15 cellular contexts compared by ENCODE assay signal in the genomic region with DNA sequence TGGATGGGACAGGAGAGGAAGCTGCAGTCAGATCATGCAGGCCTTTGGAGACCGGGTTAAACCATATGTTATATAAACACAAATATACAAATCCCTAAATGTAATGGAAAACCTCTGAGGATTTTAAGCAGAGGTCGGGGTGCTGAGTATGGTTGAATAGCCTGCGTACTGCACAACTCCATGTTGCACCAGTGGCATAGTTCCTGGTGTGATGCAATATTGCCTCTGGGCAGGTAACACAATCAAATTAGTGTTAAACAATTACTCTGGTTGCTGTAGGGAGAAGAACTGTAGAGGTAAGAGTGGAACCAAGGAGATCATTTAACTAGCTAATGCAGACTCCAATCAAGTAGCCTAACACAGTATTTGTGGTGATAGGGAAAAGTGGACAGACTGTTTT.
"Had no signal": no experiment of that assay in that cellular context is flagged by ENCODE, and none has a peak within 500 bp of the region (broad histone marks: within the 10 kb centered on the region; RNA-seq: fewer than 3 reads in every experiment).

No MANE protein-coding gene starts in this region.

- H3K9me3 ChIP-seq: adrenal gland, gastroesophageal sphincter, pancreas had no signal

- H3K4me1 ChIP-seq: adrenal gland, gastroesophageal sphincter, pancreas had no signal

- DNase-seq: activated CD4-positive, alpha-beta T cell treated with anti-CD3 and anti-CD28 coated beads, Interleukin-2, amount 50 U/mL, for 1 hour; activated naive CD4-positive, alpha-beta T cell treated with anti-CD3 and anti-CD28 coated beads, Interleukin-2, amount 50 U/mL, for 16 hours; activated T-cell treated with anti-CD3 and anti-CD28 coated beads, Interleukin-2, amount 50 U/mL, for 1 hour; central memory CD4-positive, alpha-beta T cell; effector CD8-positive, alpha-beta T cell; islet precursor cell; left ventricle myocardium superior; pancreas; retina; stimulated activated CD4-positive, alpha-beta T cell treated with anti-CD3 and anti-CD28 coated beads, Interleukin-4, amount 100 ng/mL, for 1 hour; stimulated activated CD8-positive, alpha-beta memory T cell treated with anti-CD3 and anti-CD28 coated beads, Interleukin-4, amount 100 ng/mL, for 48 hours; stimulated activated naive CD8-positive, alpha-beta T cell treated with anti-CD3 and anti-CD28 coated beads, Interleukin-15, Interleukin-2, amounts not matched to agents 100 U/mL and 50 U/mL, for 24 hours had no signal

- H3K27ac ChIP-seq: adrenal gland, coronary artery, gastroesophageal sphincter, pancreas had no signal

- H3K36me3 ChIP-seq: adrenal gland, gastroesophageal sphincter, pancreas had no signal

- H3K4me3 ChIP-seq: adrenal gland, coronary artery, gastroesophageal sphincter, pancreas had no signal

- ATAC-seq: gastroesophageal sphincter; left ventricle myocardium superior; stimulated activated naive CD8-positive, alpha-beta T cell treated with anti-CD3 and anti-CD28 coated beads, Interleukin-15, Interleukin-2, amounts not matched to agents 100 U/mL and 50 U/mL, for 24 hours had no signal

- H3K27me3 ChIP-seq: adrenal gland, gastroesophageal sphincter, pancreas had no signal
